In the genomic region with DNA sequence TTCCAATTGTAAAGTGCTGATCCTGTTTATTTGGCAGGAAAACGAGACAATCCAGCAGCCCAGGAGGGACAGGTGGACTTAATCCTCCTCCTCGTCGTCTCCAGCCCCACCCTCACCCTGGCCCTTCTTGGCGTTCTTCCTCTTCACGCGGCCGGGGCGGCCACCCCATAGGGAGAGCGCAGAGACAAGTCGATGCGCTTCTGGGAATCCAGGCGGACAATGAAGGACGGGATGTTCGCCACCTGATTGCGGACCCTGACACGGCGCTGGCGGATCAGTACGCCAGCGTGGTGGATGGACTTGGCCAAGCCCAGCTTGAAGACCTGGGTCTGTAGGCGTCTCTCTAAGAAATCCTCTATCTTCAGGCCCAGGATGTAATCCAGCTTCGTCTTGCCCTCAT, we compare ENCODE assay signal across 6 cellular contexts. TPM values are rescaled to one million over a fixed set of nuclear protein-coding genes. Genes with fewer than 3 reads are reported as not detected.
"Had no signal": no experiment of that assay in that cellular context is flagged by ENCODE, and none has a peak within 500 bp of the region (broad histone marks: within the 10 kb centered on the region; RNA-seq: fewer than 3 reads in every experiment).

No MANE protein-coding gene starts in this region.

RNA-seq across cellular contexts. Expression of gene TSKS, which starts 43.7 kb away (rescaled TPM):
- total RNA-seq: cerebellum, dermis microvascular lymphatic vessel endothelial cell, esophagus squamous epithelium, neural crest cell, renal cortical epithelial cell, smooth muscle cell had no signal
- polyA plus RNA-seq: smooth muscle cell had no signal
